Comparison of ENCODE assay signal across 7 cellular contexts in genomic region chr6:3959385-3959784, GRCh38.
"Had no signal": no experiment of that assay in that cellular context is flagged by ENCODE, and none has a peak within 500 bp of the region (broad histone marks: within the 10 kb centered on the region; RNA-seq: fewer than 3 reads in every experiment).

No MANE protein-coding gene starts in this region.

- H3K4me2 ChIP-seq: KMS-11 had no signal

- H3K9ac ChIP-seq: KMS-11 had no signal

- DNase-seq: IMR-90, KBM-7, KG1 had no signal

- H3K27ac ChIP-seq: HL-60, KMS-11 had no signal

- FAIRE-seq: HepG2 had no signal

- ATAC-seq: HepG2 had no signal

- H3K4me1 Mint-ChIP-seq: IgD-negative memory B cell had no signal

- H3K4me3 Mint-ChIP-seq: IgD-negative memory B cell had no signal
